1 cellular context compared by ENCODE assay signal in genomic region chr19:57558525-57558924, GRCh38.
TF ChIP-seq lines count a peak whose summit lies in the region.

No MANE protein-coding gene starts in this region.

TF ChIP-seq in GM12878, 131 proteins besides CTCF, POLR2A, EP300 and RAD21:
- no peak for TF ChIP-seq MYC (IDR thresholded peaks at IDR 0.05; ENCODE audit: insufficient read depth, insufficient read length, insufficient replicate concordance, low read length, severe bottlenecking)
- no peak for TF ChIP-seq NR2C1 (IDR thresholded peaks at IDR 0.05)
